ENCODE assay signal across 11 cellular contexts in genomic region chr2:28378679-28379392, GRCh38. TPM values are rescaled to one million over a fixed set of nuclear protein-coding genes. Genes with fewer than 3 reads are reported as not detected.
A peak's percentile ranks its signal among the peaks of the same experiment; 100 is the strongest.
DNase-seq lines count a peak whose midpoint lies in the region; ATAC-seq and TF ChIP-seq lines count a peak whose summit lies in the region.
"Had no signal": no experiment of that assay in that cellular context is flagged by ENCODE, and none has a peak within 500 bp of the region (broad histone marks: within the 10 kb centered on the region; RNA-seq: fewer than 3 reads in every experiment).

No MANE protein-coding gene starts in this region.

- in situ Hi-C loops in mammary epithelial cell (cut with MboI; ENCODE audit: low sequenced_read_pairs in 2 of 2): loop anchor here in 1 of 2 donors (25.0 kb wide), 1 partner anchor 617 kb away; the partner anchor contains the start of gene MRPL33

- dilution Hi-C loops in mammary epithelial cell (cut with HindIII; ENCODE audit: low sequenced_read_pairs): no loop called here

- H3K4me1 Mint-ChIP-seq in CD14-positive monocyte: peaks cover 41% of the 10 kb centered on the region

- H3K4me1 ChIP-seq in mammary epithelial cell (ENCODE audit: insufficient read depth, low read length) (peaks cover 29% of the 10 kb centered on the region), neutrophil (ENCODE audit: control insufficient read depth in 1 of 2, insufficient read depth in 1 of 2, low read depth in 1 of 2, low read length in 1 of 2) (peaks cover 45 to 48% of the 10 kb centered on the region in 2 experiments), PC-3 (ENCODE audit: insufficient read depth, low read length) (peaks cover 17% of the 10 kb centered on the region)

- H3K36me3 ChIP-seq in mammary epithelial cell (ENCODE audit: insufficient read depth, low read length) (no peaks in the 10 kb centered on the region), neutrophil (no peaks in the 10 kb centered on the region), PC-3 (ENCODE audit: low read depth, low read length) (no peaks in the 10 kb centered on the region)

- 97% methylated on average over 10 of the region's 13 CpGs for WGBS in mammary epithelial cell (ENCODE audit: low coverage, missing lambda C conversion rate)

- no peaks in the 10 kb centered on the region for H3F3A ChIP-seq in PC-3 (ENCODE audit: low read length, unreplicated experiment)

- H4K20me1 ChIP-seq in mammary epithelial cell (ENCODE audit: insufficient read depth, low read length): no peaks in the 10 kb centered on the region
- no peaks in the 10 kb centered on the region for H4K20me1 ChIP-seq in PC-3 (ENCODE audit: low read length)

- TF ChIP-seq CTCF in CD14-positive monocyte (IDR thresholded peaks at IDR 0.05) (no peak), mammary epithelial cell (conservative IDR thresholded peaks at IDR 0.05 in 1 of 2, IDR thresholded peaks at IDR 0.05 in 1 of 2; ENCODE audit: extremely low read depth in 1 of 2, insufficient read depth in 1 of 2, low read depth in 1 of 2, low read length in 2 of 2) (no peak), neutrophil (IDR thresholded peaks at IDR 0.05) (no peak), PC-3 (conservative IDR thresholded peaks at IDR 0.05; ENCODE audit: low read depth, low read length) (no peak)

- BruUV-seq in mammary epithelial cell (replicated peaks; lab: Mats Ljungman, UMichigan): no TSS peak
- no TSS peak for BruUV-seq in PC-3 (replicated peaks; lab: Mats Ljungman, UMichigan)

- DNase-seq in CD14-positive monocyte (ENCODE audit: low spot score): no peak
- peak; percentile 71 for DNase-seq in MV-4-11 (lab: John Stamatoyannopoulos, UW)
- DNase-seq in mammary epithelial cell: no peak
- no peak for DNase-seq in PC-3
- DNase-seq in NCI-H2029 (lab: John Stamatoyannopoulos, UW): no peak
- DNase-seq: NCI-H510A, SW 1271 had no signal

- peaks cover 10 to 11% (median 11%) of the 10 kb centered on the region in 3 donors for H3K27me3 Mint-ChIP-seq in CD14-positive monocyte (ENCODE audit: low read depth in 3 of 3)

- POLR2A ChIA-PET in PC-3 (lab: Charles Lee; ENCODE audit: unreplicated experiment): no interaction called here

- H3K9me3 ChIP-seq in mammary epithelial cell (replicated peaks; ENCODE audit: insufficient read depth, low read length): no peaks in the 10 kb centered on the region
- H3K9me3 ChIP-seq in neutrophil: no peaks in the 10 kb centered on the region
- H3K9me3 ChIP-seq in PC-3 (ENCODE audit: low read length): no peaks in the 10 kb centered on the region

- peak overlapping the region; percentile 56 for H3K9ac ChIP-seq in mammary epithelial cell (ENCODE audit: insufficient read depth, low read length)
- H3K9ac ChIP-seq in PC-3 (ENCODE audit: low read length): no peak overlapping the region

- H3K27ac ChIP-seq in mammary epithelial cell (ENCODE audit: insufficient read depth, low read depth, low read length): peak overlapping the region; percentile 71
- peak overlapping the region; percentile 78 for H3K27ac ChIP-seq in neutrophil
- no peak overlapping the region for H3K27ac ChIP-seq in PC-3 (ENCODE audit: low read length)

- CTCF ChIA-PET in mammary epithelial cell (lab: Charles Lee; ENCODE audit: low non-redundant PET) (no interaction called here), PC-3 (lab: Charles Lee) (no interaction called here)

- peak overlapping the region; percentile 83 for H3K4me2 ChIP-seq in mammary epithelial cell (ENCODE audit: insufficient read depth, low read depth, low read length)
- no peak overlapping the region for H3K4me2 ChIP-seq in PC-3 (ENCODE audit: low read length)

- peaks cover 0 to 3% of the 10 kb centered on the region in 2 donors for H3K36me3 Mint-ChIP-seq in CD14-positive monocyte
- H3K36me3 Mint-ChIP-seq: brain had no signal

- ATAC-seq in PC-3 (no peak), GM18511 (IDR thresholded peaks at IDR 0.05; ENCODE audit: unreplicated experiment) (no peak), GM18907 (IDR thresholded peaks at IDR 0.05; ENCODE audit: unreplicated experiment) (no peak)

- intact Hi-C loops in CD14-positive monocyte (cut with micrococcal nuclease) (loop anchor here in 1 of 2 donors (5.0 kb wide), 1 partner anchor 37 kb away; no protein-coding TSS in a partner anchor), mammary epithelial cell (cut with micrococcal nuclease) (loop anchor here (1.0 kb wide), 1 partner anchor 11 kb away; no protein-coding TSS in a partner anchor), PC-3 (cut with micrococcal nuclease) (no loop called here)

- H3K9me2 ChIP-seq in PC-3 (replicated peaks; ENCODE audit: low read length): no peaks in the 10 kb centered on the region

- H2AFZ ChIP-seq in mammary epithelial cell (ENCODE audit: low read depth, low read length): peak overlapping the region; percentile 82
- H2AFZ ChIP-seq in PC-3 (ENCODE audit: low read length): no peak overlapping the region

- H3K27me3 ChIP-seq in mammary epithelial cell (ENCODE audit: insufficient read depth, low read length): no peaks in the 10 kb centered on the region
- peaks cover 10% of the 10 kb centered on the region for H3K27me3 ChIP-seq in neutrophil
- no peaks in the 10 kb centered on the region for H3K27me3 ChIP-seq in PC-3 (ENCODE audit: low read length)

- H3K4me3 Mint-ChIP-seq in CD14-positive monocyte: peak overlapping the region; percentile 64 to 86
- H3K4me3 Mint-ChIP-seq: brain had no signal

- H3K27ac Mint-ChIP-seq in CD14-positive monocyte: peak overlapping the region; percentile 26 to 88 (median 81)

- no peaks in the 10 kb centered on the region for H3K9me3 Mint-ChIP-seq in CD14-positive monocyte
- H3K9me3 Mint-ChIP-seq: brain had no signal

- H3K79me2 ChIP-seq in mammary epithelial cell (ENCODE audit: insufficient read depth, low read length): no peaks in the 10 kb centered on the region
- no peaks in the 10 kb centered on the region for H3K79me2 ChIP-seq in PC-3 (ENCODE audit: low read length)

- H3K4me3 ChIP-seq in mammary epithelial cell (replicated peaks in 1 of 3; ENCODE audit: insufficient read depth in 1 of 3, low read depth in 2 of 3, low read length in 3 of 3) (peak overlapping the region in 1 of 3 experiments; percentile 24), neutrophil (ENCODE audit: low read depth in 1 of 2, low read length in 1 of 2) (peak overlapping the region; percentile 37 to 38), PC-3 (ENCODE audit: low read length) (no peak overlapping the region)

RNA-seq across cellular contexts. Expression of gene FOSL2, which starts 13.8 kb away (rescaled TPM):
- polyA plus RNA-seq in CD14-positive monocyte: 10 to 100 TPM; 24.8 to 28.6 TPM
- total RNA-seq in mammary epithelial cell: 10 to 100 TPM; 89.9 to 92.9 TPM
- 30.6 TPM for polyA plus RNA-seq in mammary epithelial cell
- polyA minus RNA-seq in mammary epithelial cell: 126 TPM
- 34.2 and 46.8 TPM in 2 replicates for total RNA-seq in PC-3 (2014; rRNA removed)
